In the genomic region with DNA sequence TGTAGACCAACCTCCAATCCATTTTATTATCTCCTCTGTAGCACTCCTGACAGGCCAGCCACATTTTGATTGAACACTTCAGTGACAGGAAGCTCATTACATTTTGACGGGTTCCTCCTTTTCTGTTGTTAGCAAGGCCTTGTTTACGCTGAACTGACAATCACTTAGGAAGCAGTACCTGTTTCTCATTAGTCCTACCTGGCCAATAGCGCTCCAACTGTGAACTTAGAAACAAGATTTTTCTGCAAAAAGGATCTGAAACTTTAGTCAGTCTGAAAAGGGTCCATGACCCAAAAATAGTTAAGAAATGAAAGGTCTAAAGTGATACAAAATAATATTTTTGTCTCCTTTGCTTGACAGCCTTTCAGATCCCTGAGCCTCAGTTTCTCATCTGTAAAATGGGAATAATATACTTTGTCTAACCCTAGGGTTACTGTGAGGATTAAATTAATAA, we compare ENCODE assay signal across 10 cellular contexts.
DNase-seq lines count a peak whose midpoint lies in the region; ATAC-seq and TF ChIP-seq lines count a peak whose summit lies in the region.
"Had no signal": no experiment of that assay in that cellular context is flagged by ENCODE, and none has a peak within 500 bp of the region (broad histone marks: within the 10 kb centered on the region; RNA-seq: fewer than 3 reads in every experiment).

No MANE protein-coding gene starts in this region.

- no peak for TF ChIP-seq CTCF in nephron (IDR thresholded peaks at IDR 0.05; ENCODE audit: unreplicated experiment in 3 of 3)

- ATAC-seq in GM18861 (IDR thresholded peaks at IDR 0.05; ENCODE audit: unreplicated experiment) (peak; percentile 29), GM21786 (IDR thresholded peaks at IDR 0.05; ENCODE audit: unreplicated experiment) (peak; percentile 23), GM19463 (IDR thresholded peaks at IDR 0.05; ENCODE audit: unreplicated experiment) (no peak)
- ATAC-seq: activated CD8-positive, alpha-beta T cell treated with anti-CD3 and anti-CD28 coated beads, Interleukin-2, amount 10 ng/mL, durations not matched to agents 7 days and 5 days had no signal

- peaks cover 5% of the 10 kb centered on the region for H3K27me3 Mint-ChIP-seq in nephron (ENCODE audit: low read depth)

- no peaks in the 10 kb centered on the region for H3K9me3 Mint-ChIP-seq in nephron

- peaks cover 21% of the 10 kb centered on the region for H3K4me1 Mint-ChIP-seq in nephron

- DNase-seq in OCI-M1 (lab: John Stamatoyannopoulos, UW) (peak; percentile 79), amniotic stem cell (lab: John Stamatoyannopoulos, UW) (no peak), DMS79 treated with DMSO at 0.1 percent for 48 hours (lab: John Stamatoyannopoulos, UW) (no peak)
- no peak for DNase-seq in activated naive CD4-positive, alpha-beta T cell (lab: John Stamatoyannopoulos, UW)
- DNase-seq: activated CD8-positive, alpha-beta T cell treated with anti-CD3 and anti-CD28 coated beads, Interleukin-2, amount 10 ng/mL, durations not matched to agents 7 days and 5 days; stimulated activated naive CD4-positive, alpha-beta T cell had no signal

- H3K27ac Mint-ChIP-seq in nephron: peak overlapping the region in 1 of 3 experiments; percentile 50
- H3K27ac Mint-ChIP-seq: activated CD8-positive, alpha-beta T cell treated with anti-CD3 and anti-CD28 coated beads, Interleukin-2, amount 10 ng/mL, durations not matched to agents 7 days and 5 days had no signal

- no peaks in the 10 kb centered on the region for H3K36me3 Mint-ChIP-seq in nephron (ENCODE audit: low read depth)

- peak overlapping the region; percentile 46 to 72 (median 50) for H3K4me3 Mint-ChIP-seq in nephron
- H3K4me3 Mint-ChIP-seq: activated CD8-positive, alpha-beta T cell treated with anti-CD3 and anti-CD28 coated beads, Interleukin-2, amount 10 ng/mL, durations not matched to agents 7 days and 5 days had no signal
